Comparison of ENCODE assay signal across 16 cellular contexts in genomic region chr21:42648606-42649005, GRCh38. TPM values are rescaled to one million over a fixed set of nuclear protein-coding genes. Genes with fewer than 3 reads are reported as not detected.
DNase-seq lines count a peak whose midpoint lies in the region; ATAC-seq and TF ChIP-seq lines count a peak whose summit lies in the region.
"Had no signal": no experiment of that assay in that cellular context is flagged by ENCODE, and none has a peak within 500 bp of the region (broad histone marks: within the 10 kb centered on the region; RNA-seq: fewer than 3 reads in every experiment).

No MANE protein-coding gene starts in this region.

- intact Hi-C loops in Right ventricle myocardium inferior (cut with DNase I) (no loop called here), Right ventricle myocardium superior (cut with DNase I) (no loop called here), posterior vena cava (cut with DNase I) (loop anchor here in 1 of 2 donors (5.0 kb wide), 1 partner anchor 741 kb away; no protein-coding TSS in a partner anchor)

- peaks cover 20% of the 10 kb centered on the region for H3K27me3 Mint-ChIP-seq in chondrocyte (ENCODE audit: low read depth)
- peaks cover 0 to 8% (median 0%) of the 10 kb centered on the region in 5 donors for H3K27me3 Mint-ChIP-seq in naive thymus-derived CD8-positive, alpha-beta T cell
- peaks cover 14% of the 10 kb centered on the region for H3K27me3 Mint-ChIP-seq in T-helper 17 cell

- DNase-seq in Right ventricle myocardium inferior (ENCODE audit: missing footprints) (peak; percentile 8), Right ventricle myocardium superior (no peak), chondrocyte (ENCODE audit: low spot score) (peak; percentile 35), posterior vena cava (ENCODE audit: low spot score) (peak; percentile 22), T-helper 17 cell (no peak)
- DNase-seq in naive thymus-derived CD8-positive, alpha-beta T cell: no peak
- DNase-seq in stimulated activated naive CD4-positive, alpha-beta T cell (lab: John Stamatoyannopoulos, UW): no peak
- DNase-seq: ACHN; CD4-positive, CD25-positive, alpha-beta regulatory T cell; DMS53; GF-D8; GM23248; IMR-90 had no signal

- H3K4me3 Mint-ChIP-seq in chondrocyte (ENCODE audit: unreplicated experiment) (no peak overlapping the region), T-helper 17 cell (no peak overlapping the region)
- no peak overlapping the region for H3K4me3 Mint-ChIP-seq in naive thymus-derived CD8-positive, alpha-beta T cell

- no peaks in the 10 kb centered on the region for H3K9me3 Mint-ChIP-seq in chondrocyte (ENCODE audit: low read depth)
- H3K9me3 Mint-ChIP-seq in naive thymus-derived CD8-positive, alpha-beta T cell: no peaks in the 10 kb centered on the region
- H3K9me3 Mint-ChIP-seq: CD4-positive, CD25-positive, alpha-beta regulatory T cell had no signal

- no peak for ATAC-seq in Right ventricle myocardium inferior
- no peak for ATAC-seq in Right ventricle myocardium superior (ENCODE audit: poor library complexity)
- no peak for ATAC-seq in naive thymus-derived CD8-positive, alpha-beta T cell
- no peak for ATAC-seq in T-helper 17 cell
- ATAC-seq: HCT116 had no signal

- H3K27ac Mint-ChIP-seq in chondrocyte (ENCODE audit: unreplicated experiment) (no peak overlapping the region), T-helper 17 cell (no peak overlapping the region)
- no peak overlapping the region for H3K27ac Mint-ChIP-seq in naive thymus-derived CD8-positive, alpha-beta T cell
- H3K27ac Mint-ChIP-seq: CD4-positive, CD25-positive, alpha-beta regulatory T cell had no signal

- H3K36me3 Mint-ChIP-seq in chondrocyte (ENCODE audit: low read depth) (no peaks in the 10 kb centered on the region), T-helper 17 cell (ENCODE audit: low read depth) (no peaks in the 10 kb centered on the region)
- no peaks in the 10 kb centered on the region for H3K36me3 Mint-ChIP-seq in naive thymus-derived CD8-positive, alpha-beta T cell
- H3K36me3 Mint-ChIP-seq: CD4-positive, CD25-positive, alpha-beta regulatory T cell had no signal

- TF ChIP-seq CTCF in chondrocyte (IDR thresholded peaks at IDR 0.05): no peak

- POLR2A ChIA-PET in naive thymus-derived CD8-positive, alpha-beta T cell (lab: Charles Lee): interaction anchor here (0.6 kb wide), 1 partner anchor 184 kb away, joined by 3 read pairs; no protein-coding TSS in a partner anchor

- H3K4me1 Mint-ChIP-seq in chondrocyte (ENCODE audit: low read depth) (peaks cover 14% of the 10 kb centered on the region), T-helper 17 cell (peaks cover 8% of the 10 kb centered on the region)
- peaks cover 2 to 7% (median 7%) of the 10 kb centered on the region in 4 donors for H3K4me1 Mint-ChIP-seq in naive thymus-derived CD8-positive, alpha-beta T cell

- H3K9me3 ChIP-seq in T-helper 17 cell (ENCODE audit: control insufficient read depth, low read length, poor library complexity, severe bottlenecking): no peaks in the 10 kb centered on the region
- H3K9me3 ChIP-seq: BLaER1 treated with 17β-estradiol and CSF1 and Interleukin-3, amounts not matched to agents 10 nM and 100 nM had no signal

RNA-seq across cellular contexts. Expression of gene PDE9A, which starts 4.8 kb away (rescaled TPM):
- total RNA-seq in Right ventricle myocardium inferior (3.4 TPM), Right ventricle myocardium superior (3.3 TPM), chondrocyte (0.60 to 1.2 TPM (median 1.1 TPM) in 3 replicates), posterior vena cava (1 to 10 TPM; 4.0 to 5.6 TPM), T-helper 17 cell (1 to 10 TPM; 4.9 to 6.6 TPM)
- total RNA-seq in naive thymus-derived CD8-positive, alpha-beta T cell: 10 to 100 TPM; 15.7 to 17.1 TPM
- polyA plus RNA-seq in naive thymus-derived CD8-positive, alpha-beta T cell: 1 to 10 TPM; 3.6 to 5.1 (median 4.8) TPM
- total RNA-seq: A172, GM23248 had no signal
- polyA plus RNA-seq: GM23248 had no signal

Comparison
In these comparisons a context has a peak if more than half of its experiments do, and no peak if none do; other contexts are left out.
1. DNase-seq: peak in Right ventricle myocardium inferior (single experiment), chondrocyte (single experiment) and posterior vena cava (single experiment); none in Right ventricle myocardium superior (single experiment), naive thymus-derived CD8-positive, alpha-beta T cell (0 of 10), T-helper 17 cell (0 of 3) and stimulated activated naive CD4-positive, alpha-beta T cell (0 of 6).